In genomic region chr12:45670339-45671065, GRCh38 we compare ENCODE assay signal across 8 cellular contexts. TPM values are rescaled to one million over a fixed set of nuclear protein-coding genes. Genes with fewer than 3 reads are reported as not detected.
DNase-seq lines count a peak whose midpoint lies in the region; ATAC-seq and TF ChIP-seq lines count a peak whose summit lies in the region.
"Had no signal": no experiment of that assay in that cellular context is flagged by ENCODE, and none has a peak within 500 bp of the region (broad histone marks: within the 10 kb centered on the region; RNA-seq: fewer than 3 reads in every experiment).

No MANE protein-coding gene starts in this region.

- no peak overlapping the region for H3K4me3 ChIP-seq in psoas muscle
- H3K4me3 ChIP-seq: SJSA1 had no signal

- H3K9me3 ChIP-seq in psoas muscle = no peaks in the 10 kb centered on the region
- H3K9me3 ChIP-seq: SJSA1 had no signal

- H3K27me3 ChIP-seq in psoas muscle (ENCODE audit: insufficient read depth in 3 of 3, low read length in 2 of 3) = no peaks in the 10 kb centered on the region
- H3K27me3 ChIP-seq: SJSA1 had no signal

- 72 to 80% (median 74%) methylated on average over 5 of the region's 5 CpGs for WGBS in psoas muscle, 3 donors

- no peaks in the 10 kb centered on the region for H3K36me3 ChIP-seq in psoas muscle (ENCODE audit: insufficient read depth in 1 of 2, low read depth in 1 of 2)
- H3K36me3 ChIP-seq: SJSA1 had no signal

- no peak for TF ChIP-seq CTCF in psoas muscle (IDR thresholded peaks at IDR 0.05)

- peak; percentile 96 for DNase-seq in NOMO-1 treated with dmso at 0.1 percent for 144 hours (lab: John Stamatoyannopoulos, UW; ENCODE audit: unreplicated experiment)
- DNase-seq in psoas muscle = no peak
- DNase-seq in cortex of kidney (lab: John Stamatoyannopoulos, UW) = no peak
- DNase-seq in stimulated activated CD4-positive, alpha-beta T cell treated with anti-CD3 and anti-CD28 coated beads, Interleukin-4, amount 100 ng/mL, for 4 hours = no peak
- DNase-seq in 8988T = no peak

- peaks cover 30% of the 10 kb centered on the region for H3K4me1 ChIP-seq in psoas muscle

- intact Hi-C loops in psoas muscle (cut with DNase I) = loop anchor here in 1 of 2 donors (5.0 kb wide), 2 partner anchors 37 to 57 kb away; partner anchors contain the start of gene ARID2

- H3K27ac ChIP-seq in psoas muscle = peak overlapping the region; percentile 83
- H3K27ac ChIP-seq: SJSA1 had no signal

- ATAC-seq in GM18907 (IDR thresholded peaks at IDR 0.05; ENCODE audit: unreplicated experiment) (peak; percentile 58), HG02798 (IDR thresholded peaks at IDR 0.05; ENCODE audit: poor library complexity, unreplicated experiment) (peak; percentile 65), psoas muscle (peak in 1 of 4 donors; percentile 11)

RNA-seq across cellular contexts. Expression of gene ARID2, which starts 59.0 kb away (rescaled TPM):
- 10 to 100 TPM; 12.5 to 17.1 (median 13.9) TPM for total RNA-seq in psoas muscle
- polyA plus RNA-seq in psoas muscle = 1 to 10 TPM; 2.8 to 4.9 (median 3.3) TPM
